Comparison of ENCODE assay signal across 9 cellular contexts in the genomic region with DNA sequence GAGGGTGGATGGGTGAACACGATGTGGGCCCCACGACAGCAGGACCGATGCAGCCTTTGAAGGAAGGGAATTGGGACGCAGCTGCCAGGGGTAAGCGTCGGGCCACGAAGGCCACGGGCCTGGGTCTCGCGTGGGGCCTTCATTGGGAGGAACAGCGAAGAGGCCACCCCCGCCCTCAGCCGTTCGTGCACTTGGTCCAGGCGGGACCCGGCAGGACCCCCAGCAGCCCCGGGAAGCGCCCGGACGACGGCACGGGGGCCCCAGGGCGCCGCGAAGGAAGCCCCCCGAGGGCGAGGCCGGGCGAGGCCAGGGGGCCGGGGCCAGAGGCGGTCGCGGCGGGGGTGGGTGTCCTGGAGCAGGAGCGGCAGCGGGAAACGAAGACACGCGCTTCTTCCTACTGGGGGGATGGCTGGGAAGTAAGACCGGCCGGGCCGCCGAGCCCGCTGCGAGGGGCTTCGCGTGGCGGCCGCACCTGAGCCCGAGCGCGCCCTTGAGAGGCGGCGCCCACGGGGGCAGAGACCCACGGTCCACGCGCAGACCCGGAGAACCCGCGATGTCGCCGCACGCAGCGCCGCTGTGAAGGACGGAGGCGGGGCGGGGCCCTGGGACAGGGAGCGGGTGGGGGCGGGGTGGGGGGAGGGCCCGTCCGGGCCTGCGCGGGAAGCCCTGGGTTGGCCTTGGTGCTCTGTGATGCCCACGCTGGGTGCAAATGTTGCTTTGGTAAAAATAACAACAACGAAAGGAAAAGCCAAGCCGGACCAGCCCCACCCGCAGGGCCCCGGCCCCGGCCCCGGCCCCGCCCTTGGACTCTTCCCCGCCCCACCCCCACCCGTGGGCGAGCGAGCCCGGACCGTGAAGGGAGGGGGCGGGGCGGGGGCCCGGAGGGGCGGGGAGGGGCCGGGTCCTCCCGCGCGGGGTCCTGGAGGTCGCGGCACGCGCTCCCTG. TPM values are rescaled to one million over a fixed set of nuclear protein-coding genes. Genes with fewer than 3 reads are reported as not detected.
DNase-seq lines count a peak whose midpoint lies in the region; ATAC-seq, FAIRE-seq and TF ChIP-seq lines count a peak whose summit lies in the region.
"Had no signal": no experiment of that assay in that cellular context is flagged by ENCODE, and none has a peak within 500 bp of the region (broad histone marks: within the 10 kb centered on the region; RNA-seq: fewer than 3 reads in every experiment).

No MANE protein-coding gene starts in this region.

- no peak overlapping the region for H3K27ac ChIP-seq in hepatocyte

- no peaks in the 10 kb centered on the region for H3K27me3 ChIP-seq in hepatocyte

- H3K4me3 ChIP-seq in astrocyte of the cerebellum (ENCODE audit: low read depth, low read length) = peak overlapping the region; percentile 22
- H3K4me3 ChIP-seq in hepatocyte = peak overlapping the region; percentile 23

- H3K9me2 ChIP-seq in hepatocyte (replicated peaks; ENCODE audit: insufficient read depth) = no peaks in the 10 kb centered on the region

- 30% methylated on average over 24 of the region's 101 CpGs for WGBS in hepatocyte (ENCODE audit: low lambda C conversion rate, missing lambda C conversion rate)

- peaks cover 11% of the 10 kb centered on the region for H3K4me1 Mint-ChIP-seq in stimulated activated naive CD8-positive, alpha-beta T cell treated with anti-CD3 and anti-CD28 coated beads, Interleukin-15, amount 100 ng/mL, for 72 hours

- H3K27me3 Mint-ChIP-seq in stimulated activated naive CD8-positive, alpha-beta T cell treated with anti-CD3 and anti-CD28 coated beads, Interleukin-15, amount 100 ng/mL, for 72 hours = peaks cover 62% of the 10 kb centered on the region

- no peaks in the 10 kb centered on the region for H3K79me2 ChIP-seq in hepatocyte

- H3K4me2 ChIP-seq in hepatocyte = peak overlapping the region; percentile 93

- H3K36me3 ChIP-seq in hepatocyte (replicated peaks; ENCODE audit: insufficient read depth, low read depth) = no peaks in the 10 kb centered on the region

- TF ChIP-seq CTCF in astrocyte of the cerebellum (IDR thresholded peaks at IDR 0.05; ENCODE audit: low read depth, low read length, missing control alignments) (no peak), hepatocyte (IDR thresholded peaks at IDR 0.05; ENCODE audit: poor library complexity) (no peak), D721Med (IDR thresholded peaks at IDR 0.05; ENCODE audit: insufficient read depth, missing control alignments) (no peak)

- H3K4me3 Mint-ChIP-seq in stimulated activated naive CD8-positive, alpha-beta T cell treated with anti-CD3 and anti-CD28 coated beads, Interleukin-15, amount 100 ng/mL, for 72 hours = peak overlapping the region; percentile 80 to 86

- H3K9me3 Mint-ChIP-seq in stimulated activated naive CD8-positive, alpha-beta T cell treated with anti-CD3 and anti-CD28 coated beads, Interleukin-15, amount 100 ng/mL, for 72 hours = peaks cover under 1% of the 10 kb centered on the region in 2 donors

- no peaks in the 10 kb centered on the region for H4K20me1 ChIP-seq in hepatocyte (ENCODE audit: insufficient read depth, poor library complexity, severe bottlenecking)

- peak overlapping the region in 1 of 2 donors; percentile 90 for H3K27ac Mint-ChIP-seq in stimulated activated naive CD8-positive, alpha-beta T cell treated with anti-CD3 and anti-CD28 coated beads, Interleukin-15, amount 100 ng/mL, for 72 hours

- H2AFZ ChIP-seq in hepatocyte = peak overlapping the region; percentile 71

- DNase-seq in NCI-H2227 (lab: John Stamatoyannopoulos, UW; ENCODE audit: unreplicated experiment) (peak; percentile 23), NCI-H2227 treated with DMSO at 0.1 percent for 48 hours (lab: John Stamatoyannopoulos, UW) (no peak), astrocyte of the cerebellum (ENCODE audit: low read depth) (no peak), hepatocyte (ENCODE audit: low spot score) (peak; percentile 56), Kasumi-1 (lab: John Stamatoyannopoulos, UW) (no peak), NCI-H1436 treated with DMSO at 0.1 percent for 48 hours (lab: John Stamatoyannopoulos, UW) (no peak), D721Med (ENCODE audit: insufficient read length, low spot score) (no peak)
- DNase-seq in stimulated activated naive CD8-positive, alpha-beta T cell treated with anti-CD3 and anti-CD28 coated beads, Interleukin-15, amount 100 ng/mL, for 72 hours = no peak
- DNase-seq: cerebellar nuclear complex had no signal

- no peaks in the 10 kb centered on the region for H3K9me3 ChIP-seq in hepatocyte (ENCODE audit: low read depth)

- peak; percentile 38 for ATAC-seq in stimulated activated naive CD8-positive, alpha-beta T cell treated with anti-CD3 and anti-CD28 coated beads, Interleukin-15, amount 100 ng/mL, for 72 hours

- FAIRE-seq in D721Med (lab: Jason Lieb, UNC) = no peak

- peaks cover 20% of the 10 kb centered on the region for H3K4me1 ChIP-seq in hepatocyte (ENCODE audit: insufficient read depth)

- in situ Hi-C loops in astrocyte of the cerebellum (cut with HindIII; ENCODE audit: low sequenced_read_pairs) = loop anchor here (10.0 kb wide), 1 partner anchor 56 kb away; a partner anchor contains a TSS

RNA-seq across cellular contexts. Expression of a gene that starts 56.0 kb away (rescaled TPM):
- 9.9 and 16.0 TPM in 2 replicates for total RNA-seq in hepatocyte
- polyA plus RNA-seq in hepatocyte = 17.3 and 19.4 TPM in 2 replicates

Comparison
In these comparisons a context has a peak if more than half of its experiments do, and no peak if none do; other contexts are left out.
1. DNase-seq: peak in NCI-H2227 (single experiment) and hepatocyte (single experiment); none in NCI-H2227 treated with DMSO at 0.1 percent for 48 hours (single experiment), astrocyte of the cerebellum (single experiment), stimulated activated naive CD8-positive, alpha-beta T cell treated with anti-CD3 and anti-CD28 coated beads, Interleukin-15, amount 100 ng/mL, for 72 hours (0 of 2), Kasumi-1 (0 of 2), NCI-H1436 treated with DMSO at 0.1 percent for 48 hours (single experiment) and D721Med (single experiment).